23 cellular contexts compared by ENCODE assay signal in the genomic region with DNA sequence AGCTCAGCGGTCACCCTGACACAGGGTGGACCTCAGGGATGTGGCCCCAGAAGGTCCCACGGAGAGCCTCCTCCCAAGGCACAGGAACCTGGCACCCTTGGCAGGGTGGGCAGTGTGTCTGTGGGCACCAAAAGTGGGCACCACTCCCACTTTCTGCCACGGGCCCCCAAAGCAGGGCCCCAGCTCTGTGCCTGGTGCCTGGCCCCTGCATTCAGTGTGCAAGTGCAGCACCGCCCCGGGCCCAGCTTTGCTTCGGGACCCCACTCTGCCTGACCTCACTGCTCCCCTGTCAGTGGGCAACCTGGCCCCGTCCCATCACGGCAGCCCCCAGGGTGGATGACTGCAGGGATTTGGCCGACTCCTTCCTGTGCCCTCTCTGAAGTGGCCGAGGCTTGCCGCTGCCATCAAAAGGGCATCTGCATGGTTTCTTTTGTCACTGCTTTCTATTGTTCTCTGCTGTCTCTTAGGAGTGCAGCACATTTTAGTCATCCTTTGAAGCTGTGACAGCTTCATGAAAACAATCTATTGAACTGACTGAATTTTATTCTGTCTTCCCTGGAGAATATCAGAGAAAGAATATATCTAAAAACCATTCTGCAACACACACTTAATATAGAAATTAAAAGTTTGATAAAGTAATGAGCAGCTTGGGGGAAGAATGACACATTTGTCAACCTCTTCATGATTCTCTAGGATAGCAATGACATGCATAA.
DNase-seq lines count a peak whose midpoint lies in the region; ATAC-seq, FAIRE-seq and TF ChIP-seq lines count a peak whose summit lies in the region.
"Had no signal": no experiment of that assay in that cellular context is flagged by ENCODE, and none has a peak within 500 bp of the region (broad histone marks: within the 10 kb centered on the region; RNA-seq: fewer than 3 reads in every experiment).

No MANE protein-coding gene starts in this region.

- H3K4me3 ChIP-seq in kidney (ENCODE audit: low read length in 2 of 2) (no peak overlapping the region), neural progenitor cell (no peak overlapping the region), aorta (ENCODE audit: low read length in 2 of 2) (no peak overlapping the region)
- H3K4me3 ChIP-seq: GM23338 had no signal

- no peaks in the 10 kb centered on the region for H4K20me1 ChIP-seq in neural progenitor cell (ENCODE audit: low read depth)

- ATAC-seq in aorta (ENCODE audit: low FRiP score) = no peak
- ATAC-seq: GM23338, HCT116, HepG2 had no signal

- DNase-seq in chondrocyte (ENCODE audit: low spot score) = peak; percentile 81
- peak; percentile 51 for DNase-seq in kidney
- peak; percentile 14 for DNase-seq in neural progenitor cell (ENCODE audit: low spot score)
- DNase-seq in aorta = peak; percentile 23 to 69
- no peak for DNase-seq in activated CD4-positive, alpha-beta T cell treated with anti-CD3 and anti-CD28 coated beads, Interleukin-2, amount 50 U/mL, for 4 hours
- DNase-seq in NCI-H446 (lab: John Stamatoyannopoulos, UW) = no peak
- DNase-seq in middle frontal gyrus (ENCODE audit: extremely low spot score, low spot score) = no peak
- DNase-seq: ACHN; BE2C; C1 segment of cervical spinal cord; Caco-2; CD4-positive, alpha-beta T cell; HFFc6 had no signal

- H3K36me3 ChIP-seq in kidney (ENCODE audit: control insufficient read depth in 1 of 2, insufficient read depth in 2 of 2, low read length in 2 of 2) (no peaks in the 10 kb centered on the region), neural progenitor cell (no peaks in the 10 kb centered on the region), aorta (ENCODE audit: control insufficient read depth in 1 of 2, insufficient read depth in 2 of 2, low read length in 1 of 2) (no peaks in the 10 kb centered on the region)
- H3K36me3 ChIP-seq: BE2C had no signal

- H3K27me3 Mint-ChIP-seq in chondrocyte (ENCODE audit: low read depth) (no peaks in the 10 kb centered on the region), neural progenitor cell (ENCODE audit: insufficient read depth, low read depth) (peaks cover 2% of the 10 kb centered on the region)
- H3K27me3 Mint-ChIP-seq: CD4-positive, alpha-beta T cell had no signal

- no peak overlapping the region for H3K4me2 ChIP-seq in neural progenitor cell
- H3K4me2 ChIP-seq: GM23338 had no signal

- H3F3A ChIP-seq in neural progenitor cell (ENCODE audit: low read depth) = no peaks in the 10 kb centered on the region

- no peaks in the 10 kb centered on the region for H3K36me3 Mint-ChIP-seq in chondrocyte (ENCODE audit: low read depth)
- H3K36me3 Mint-ChIP-seq in neural progenitor cell = no peaks in the 10 kb centered on the region

- H3K79me2 ChIP-seq in neural progenitor cell (ENCODE audit: low read depth) = no peaks in the 10 kb centered on the region

- WGBS in aorta, 2 donors = 74 to 94% methylated on average over 11 of the region's 11 CpGs

- H3K27ac ChIP-seq in kidney (ENCODE audit: low read depth in 2 of 2, low read length in 2 of 2) = no peak overlapping the region
- H3K27ac ChIP-seq in neural progenitor cell = no peak overlapping the region
- H3K27ac ChIP-seq in aorta (ENCODE audit: low read depth in 1 of 2, low read length in 2 of 2) = no peak overlapping the region

- no peak overlapping the region for H2AFZ ChIP-seq in neural progenitor cell (replicated peaks)
- H2AFZ ChIP-seq: GM23338 had no signal

- FAIRE-seq in kidney (lab: Jason Lieb, UNC) = no peak
- FAIRE-seq: A204.1, D721Med, G401.6, GM12891, GM19239, H54, HepG2 had no signal

- H3K9ac ChIP-seq in kidney (ENCODE audit: low read length in 2 of 2) (no peak overlapping the region), neural progenitor cell (no peak overlapping the region)

- no peaks in the 10 kb centered on the region for H3K4me1 ChIP-seq in kidney (ENCODE audit: control insufficient read depth in 1 of 2, insufficient read depth in 1 of 2, low read depth in 1 of 2, low read length in 2 of 2)
- H3K4me1 ChIP-seq in neural progenitor cell = no peaks in the 10 kb centered on the region
- H3K4me1 ChIP-seq in aorta (ENCODE audit: control insufficient read depth in 1 of 2, insufficient read depth in 2 of 2, low read length in 2 of 2) = no peaks in the 10 kb centered on the region
- H3K4me1 ChIP-seq: BE2C, Caco-2 had no signal

- H3K27me3 ChIP-seq in neural progenitor cell = no peaks in the 10 kb centered on the region
- no peaks in the 10 kb centered on the region for H3K27me3 ChIP-seq in aorta (ENCODE audit: control insufficient read depth in 1 of 2, insufficient read depth in 2 of 2, low read length in 1 of 2)
- H3K27me3 ChIP-seq: BE2C had no signal

- TF ChIP-seq CTCF in chondrocyte (IDR thresholded peaks at IDR 0.05) = no peak
- TF ChIP-seq CTCF in kidney (IDR thresholded peaks at IDR 0.05; ENCODE audit: borderline replicate concordance, extremely low read depth, insufficient read depth) = no peak
- TF ChIP-seq CTCF in neural progenitor cell (IDR thresholded peaks at IDR 0.05) = no peak

- no peak overlapping the region for H3K4me3 Mint-ChIP-seq in chondrocyte (ENCODE audit: unreplicated experiment)
- no peak overlapping the region for H3K4me3 Mint-ChIP-seq in neural progenitor cell
- H3K4me3 Mint-ChIP-seq: CD4-positive, alpha-beta T cell; GM23338; HFFc6 had no signal

- H3K9me3 Mint-ChIP-seq in chondrocyte (ENCODE audit: low read depth) (peaks cover 2% of the 10 kb centered on the region), neural progenitor cell (peaks cover 3% of the 10 kb centered on the region)
- H3K9me3 Mint-ChIP-seq: CD4-positive, alpha-beta T cell; GM23338; HFFc6 had no signal

- H3K9me3 ChIP-seq in kidney (ENCODE audit: control insufficient read depth in 1 of 2, low read length in 2 of 2) (no peaks in the 10 kb centered on the region), neural progenitor cell (ENCODE audit: low read depth) (no peaks in the 10 kb centered on the region), aorta (ENCODE audit: control insufficient read depth, low read length) (no peaks in the 10 kb centered on the region)
- H3K9me3 ChIP-seq: BE2C, Caco-2 had no signal

- H3K27ac Mint-ChIP-seq in chondrocyte (ENCODE audit: unreplicated experiment) (no peak overlapping the region), neural progenitor cell (no peak overlapping the region)
- H3K27ac Mint-ChIP-seq: CD4-positive, alpha-beta T cell; GM23338; HFFc6; IgD-negative memory B cell had no signal

- H3K4me1 Mint-ChIP-seq in chondrocyte (ENCODE audit: low read depth) (no peaks in the 10 kb centered on the region), neural progenitor cell (peaks cover 7% of the 10 kb centered on the region)
- H3K4me1 Mint-ChIP-seq: GM23338, IgD-negative memory B cell had no signal

- intact Hi-C loops in kidney (cut with DNase I) (no loop called here), aorta (cut with DNase I) (no loop called here)

Comparison
In these comparisons a context has a peak if more than half of its experiments do, and no peak if none do; other contexts are left out.
1. DNase-seq: peak in chondrocyte (single experiment), kidney (single experiment), neural progenitor cell (single experiment) and aorta (2 of 2); none in activated CD4-positive, alpha-beta T cell treated with anti-CD3 and anti-CD28 coated beads, Interleukin-2, amount 50 U/mL, for 4 hours (0 of 2), NCI-H446 (0 of 2) and middle frontal gyrus (single experiment).